Comparison of ENCODE assay signal across 9 cellular contexts in the genomic region with DNA sequence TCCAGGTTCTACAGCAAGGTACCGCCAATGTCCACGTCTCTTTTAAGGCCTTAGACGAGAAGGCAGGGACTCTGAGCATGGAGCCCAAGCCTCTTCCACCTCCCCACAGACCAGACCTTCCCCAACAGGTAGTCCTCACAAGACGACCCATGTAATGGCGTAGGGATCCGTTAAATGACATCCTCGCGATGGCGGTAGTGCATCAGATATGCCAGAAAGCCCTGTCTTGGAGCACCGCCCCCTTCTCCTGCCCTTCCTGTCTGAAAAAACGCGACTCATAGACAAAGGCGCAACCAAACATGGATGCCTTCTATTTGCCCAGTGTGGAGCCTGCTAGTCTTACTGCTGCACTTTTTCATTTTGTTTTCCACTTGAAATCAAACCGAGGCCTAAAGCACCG.
A peak's percentile ranks its signal among the peaks of the same experiment; 100 is the strongest.
DNase-seq lines count a peak whose midpoint lies in the region; ATAC-seq and TF ChIP-seq lines count a peak whose summit lies in the region.
"Had no signal": no experiment of that assay in that cellular context is flagged by ENCODE, and none has a peak within 500 bp of the region (broad histone marks: within the 10 kb centered on the region; RNA-seq: fewer than 3 reads in every experiment).

No MANE protein-coding gene starts in this region.

- H3K4me3 ChIP-seq in H7 (ENCODE audit: insufficient read depth, low read depth, low read length) = no peak overlapping the region

- H3K9me3 Mint-ChIP-seq in natural killer cell treated with Interleukin-12 subunit alpha and Interleukin-12 subunit beta and Interleukin-15 and Interleukin-18, amount 100 ng/mL, for 72 hours = peaks cover 3% of the 10 kb centered on the region
- peaks cover 7% of the 10 kb centered on the region for H3K9me3 Mint-ChIP-seq in activated naive CD4-positive, alpha-beta T cell treated with anti-CD3 and anti-CD28 coated beads for 36 hours

- intact Hi-C loops in activated naive CD4-positive, alpha-beta T cell treated with anti-CD3 and anti-CD28 coated beads for 36 hours (cut with micrococcal nuclease) = no loop called here

- H3K4me3 Mint-ChIP-seq in natural killer cell treated with Interleukin-12 subunit alpha and Interleukin-12 subunit beta and Interleukin-15 and Interleukin-18, amount 100 ng/mL, for 72 hours = no peak overlapping the region
- no peak overlapping the region for H3K4me3 Mint-ChIP-seq in activated naive CD4-positive, alpha-beta T cell treated with anti-CD3 and anti-CD28 coated beads for 36 hours

- no peaks in the 10 kb centered on the region for H3K27me3 ChIP-seq in H7 (ENCODE audit: control insufficient read depth, insufficient read depth, low read length)
- H3K27me3 ChIP-seq: heart right ventricle had no signal

- no peak for TF ChIP-seq CTCF in GM20000 (IDR thresholded peaks at IDR 0.05; ENCODE audit: extremely low read depth, missing control alignments)

- H3K27me3 Mint-ChIP-seq in natural killer cell treated with Interleukin-12 subunit alpha and Interleukin-12 subunit beta and Interleukin-15 and Interleukin-18, amount 100 ng/mL, for 72 hours = peaks cover 0 to 4% of the 10 kb centered on the region in 2 donors
- H3K27me3 Mint-ChIP-seq in activated naive CD4-positive, alpha-beta T cell treated with anti-CD3 and anti-CD28 coated beads for 36 hours (ENCODE audit: low read depth) = no peaks in the 10 kb centered on the region

- H3K4me1 Mint-ChIP-seq in natural killer cell treated with Interleukin-12 subunit alpha and Interleukin-12 subunit beta and Interleukin-15 and Interleukin-18, amount 100 ng/mL, for 72 hours (ENCODE audit: low read depth in 2 of 2) = peaks cover 0 to 16% of the 10 kb centered on the region in 2 donors
- H3K4me1 Mint-ChIP-seq in activated naive CD4-positive, alpha-beta T cell treated with anti-CD3 and anti-CD28 coated beads for 36 hours (ENCODE audit: low read depth) = no peaks in the 10 kb centered on the region

- H3K27ac Mint-ChIP-seq in natural killer cell treated with Interleukin-12 subunit alpha and Interleukin-12 subunit beta and Interleukin-15 and Interleukin-18, amount 100 ng/mL, for 72 hours = peak overlapping the region in 1 of 2 donors; percentile 98
- no peak overlapping the region for H3K27ac Mint-ChIP-seq in activated naive CD4-positive, alpha-beta T cell treated with anti-CD3 and anti-CD28 coated beads for 36 hours

- POLR2A ChIA-PET in HEK293T (lab: Yijun Ruan, JAX) = no interaction called here

- peak in 1 of 2 donors; percentile 85 for ATAC-seq in natural killer cell treated with Interleukin-12 subunit alpha and Interleukin-12 subunit beta and Interleukin-15 and Interleukin-18, amount 100 ng/mL, for 72 hours

- H3K36me3 Mint-ChIP-seq in natural killer cell treated with Interleukin-12 subunit alpha and Interleukin-12 subunit beta and Interleukin-15 and Interleukin-18, amount 100 ng/mL, for 72 hours = no peaks in the 10 kb centered on the region
- peaks cover 25% of the 10 kb centered on the region for H3K36me3 Mint-ChIP-seq in activated naive CD4-positive, alpha-beta T cell treated with anti-CD3 and anti-CD28 coated beads for 36 hours (ENCODE audit: low read depth)

- DNase-seq in ELF-1 (ENCODE audit: low read depth, low spot score) (peak; percentile 88), HEK293T (ENCODE audit: extremely low spot score) (peak; percentile 54), 8988T (no peak), GM20000 (ENCODE audit: low spot score) (no peak), H7 (no peak)
- peak; percentile 62 for DNase-seq in activated gamma-delta T cell treated with anti-CD3 and anti-CD28 coated beads, Interleukin-2, amount 50 U/mL, for 16 hours (ENCODE audit: low read depth)
- peak; percentile 82 for DNase-seq in natural killer cell treated with Interleukin-12 subunit alpha and Interleukin-12 subunit beta and Interleukin-15 and Interleukin-18, amount 100 ng/mL, for 72 hours (ENCODE audit: low spot score)
- no peak for DNase-seq in activated naive CD4-positive, alpha-beta T cell treated with anti-CD3 and anti-CD28 coated beads for 36 hours
- DNase-seq: heart right ventricle had no signal

- CTCF ChIA-PET in HEK293T (lab: Yijun Ruan, JAX) = no interaction called here
- CTCF ChIA-PET in activated naive CD4-positive, alpha-beta T cell treated with anti-CD3 and anti-CD28 coated beads for 36 hours (lab: Charles Lee) = no interaction called here

- H3K36me3 ChIP-seq in H7 (replicated peaks; ENCODE audit: control insufficient read depth, insufficient read depth, low read length) = peaks cover 4% of the 10 kb centered on the region; the same call in 1 of the 2 replicates
- H3K36me3 ChIP-seq: heart right ventricle had no signal

TF ChIP-seq in HEK293T, 16 proteins besides CTCF, POLR2A, EP300 and RAD21:
- TF ChIP-seq ZNF384 (IDR thresholded peaks at IDR 0.05) = peak; percentile 100
- TF ChIP-seq LEF1 (IDR thresholded peaks at IDR 0.05; ENCODE audit: borderline replicate concordance) = no peak

Comparison
In these comparisons a context has a peak if more than half of its experiments do, and no peak if none do; other contexts are left out.
1. DNase-seq: peak in ELF-1 (single experiment), HEK293T (single experiment), activated gamma-delta T cell treated with anti-CD3 and anti-CD28 coated beads, Interleukin-2, amount 50 U/mL, for 16 hours (single experiment) and natural killer cell treated with Interleukin-12 subunit alpha and Interleukin-12 subunit beta and Interleukin-15 and Interleukin-18, amount 100 ng/mL, for 72 hours (single experiment); none in activated naive CD4-positive, alpha-beta T cell treated with anti-CD3 and anti-CD28 coated beads for 36 hours (single experiment), 8988T (single experiment), GM20000 (single experiment) and H7 (single experiment).